22 cellular contexts compared by ENCODE assay signal in genomic region chr11:99687320-99687719, GRCh38.
A peak's percentile ranks its signal among the peaks of the same experiment; 100 is the strongest.
DNase-seq lines count a peak whose midpoint lies in the region; ATAC-seq, FAIRE-seq and TF ChIP-seq lines count a peak whose summit lies in the region.
"Had no signal": no experiment of that assay in that cellular context is flagged by ENCODE, and none has a peak within 500 bp of the region (broad histone marks: within the 10 kb centered on the region; RNA-seq: fewer than 3 reads in every experiment).

No MANE protein-coding gene starts in this region.

- intact Hi-C loops in GM12878 (cut with micrococcal nuclease; ENCODE audit: unreplicated experiment) (no loop called here), left lung (cut with DNase I) (no loop called here)

- H3K36me3 ChIP-seq in GM12878 (ENCODE audit: control insufficient read depth in 2 of 2, insufficient read depth in 2 of 2, low read length in 1 of 2) (no peaks in the 10 kb centered on the region), left lung (no peaks in the 10 kb centered on the region)
- H3K36me3 ChIP-seq: BE2C, cardiac muscle cell, SJSA1, tibial artery had no signal

- ATAC-seq in GM12878 (peak; percentile 39; the same call in 1 of the 3 replicates), left lung (peak; percentile 81)
- ATAC-seq: natural killer cell; stimulated activated naive B cell treated with anti-CD40 and anti-IgM and Interleukin-4, amounts not matched to agents 10 μg/mL and 1 μg/mL and 100 μg/mL, for 72 hours had no signal

- no peak overlapping the region for H3K4me3 ChIP-seq in GM12878
- no peak overlapping the region for H3K4me3 ChIP-seq in left lung
- H3K4me3 ChIP-seq: cardiac muscle cell, lung, SJSA1, tibial artery had no signal

- no peak for TF ChIP-seq POLR2A in GM12878 (IDR thresholded peaks at IDR 0.05; ENCODE audit: low read depth, low read length)

- TF ChIP-seq CTCF in GM10266 (IDR thresholded peaks at IDR 0.05; ENCODE audit: control insufficient read depth, insufficient read depth, low read depth, missing control alignments): peak; percentile 20
- peak in 1 of 3 experiments; percentile 30; a peak in 2 of 6 replicates for TF ChIP-seq CTCF in GM12878 (IDR thresholded peaks at IDR 0.05 in 2 of 3, conservative IDR thresholded peaks at IDR 0.05 in 1 of 3; ENCODE audit: control insufficient read depth in 2 of 3, extremely low read depth in 1 of 3, insufficient read depth in 1 of 3, low read depth in 3 of 3, low read length in 3 of 3)
- no peak for TF ChIP-seq CTCF in left lung (IDR thresholded peaks at IDR 0.05)

- in situ Hi-C loops in GM12878 (cut with MboI): no loop called here

- no peaks in the 10 kb centered on the region for H3K4me1 ChIP-seq in GM12878 (ENCODE audit: control insufficient read depth, insufficient read depth, low read length)
- H3K4me1 ChIP-seq in left lung: no peaks in the 10 kb centered on the region
- H3K4me1 ChIP-seq: BE2C, SJSA1, tibial artery had no signal

- POLR2A ChIA-PET in GM12878 (lab: Charles Lee): no interaction called here

- no TSS peak for BruUV-seq in GM12878 (replicated peaks; lab: Mats Ljungman, UMichigan)

- H3K4me2 ChIP-seq in GM12878 (ENCODE audit: control insufficient read depth, insufficient read depth): no peak overlapping the region

- no peak for TF ChIP-seq EP300 in GM12878 (IDR thresholded peaks at IDR 0.05; ENCODE audit: borderline replicate concordance in 1 of 2, control insufficient read depth in 1 of 2, low read depth in 2 of 2, low read length in 2 of 2)

- RAD21 ChIA-PET in GM12878 (lab: Charles Lee; ENCODE audit: unreplicated experiment): interaction anchor here (1.1 to 2.2 kb wide), 5 partner anchors 116 to 672 kb away, joined by 3 to 5 read pairs (median 4); no protein-coding TSS in a partner anchor

- no peaks in the 10 kb centered on the region for H3K27me3 ChIP-seq in GM12878 (replicated peaks in 1 of 2; ENCODE audit: control insufficient read depth in 2 of 2, insufficient read depth in 2 of 2, low read length in 1 of 2)
- H3K27me3 ChIP-seq in left lung: no peaks in the 10 kb centered on the region
- H3K27me3 ChIP-seq: BE2C, cardiac muscle cell, SJSA1, tibial artery had no signal

- SMC1A ChIA-PET in GM12878 (lab: Charles Lee; ENCODE audit: uncharacterized antibody, unreplicated experiment): interaction anchor here (0.7 to 2.9 kb wide), 19 partner anchors 10 to 672 kb away, joined by 3 to 11 read pairs (median 4); no protein-coding TSS in a partner anchor

- TF ChIP-seq RAD21 in GM12878 (IDR thresholded peaks at IDR 0.05; ENCODE audit: insufficient read depth, low read depth, low read length): peak; percentile 59

- FAIRE-seq in GM12878 (lab: Jason Lieb, UNC): no peak
- FAIRE-seq: frontal cortex had no signal

- H3K9ac ChIP-seq in GM12878 (ENCODE audit: control insufficient read depth, insufficient read depth, low read length): no peak overlapping the region

- H2AFZ ChIP-seq in GM12878 (ENCODE audit: control insufficient read depth, low read depth, low read length): no peak overlapping the region

- DNase-seq in GM10266 (ENCODE audit: extremely low spot score): no peak
- DNase-seq in LHCN-M2 (ENCODE audit: low read depth): peak; percentile 31
- no peak for DNase-seq in GM12878 (ENCODE audit: low read depth, low spot score)
- DNase-seq in left lung: no peak
- DNase-seq in GF-D8 (lab: John Stamatoyannopoulos, UW): no peak
- no peak for DNase-seq in NCI-H2196 treated with DMSO at 0.1 percent for 48 hours (lab: John Stamatoyannopoulos, UW; ENCODE audit: unreplicated experiment)
- no peak for DNase-seq in kidney glomerular epithelial cell (lab: John Stamatoyannopoulos, UW)
- DNase-seq: activated CD4-positive, alpha-beta T cell treated with anti-CD3 and anti-CD28 coated beads, Interleukin-2, amount 50 U/mL, for 4 hours; activated naive CD8-positive, alpha-beta T cell treated with anti-CD3 and anti-CD28 coated beads, Interleukin-2, amount 10 ng/mL, durations not matched to agents 7 days and 5 days; activated T-cell treated with anti-CD3 and anti-CD28 coated beads, Interleukin-2, amount 50 U/mL, for 24 hours; BE2C; effector memory CD4-positive, alpha-beta T cell; Kasumi-1; natural killer cell; NCI-H2029; NCI-H510A treated with DMSO at 0.1 percent for 48 hours; stimulated activated naive B cell treated with anti-CD40 and anti-IgM and Interleukin-4, amounts not matched to agents 10 μg/mL and 1 μg/mL and 100 μg/mL, for 72 hours; tibial artery had no signal

- no peaks in the 10 kb centered on the region for H3K79me2 ChIP-seq in GM12878 (ENCODE audit: control insufficient read depth, insufficient read depth, low read length)

- H3K9me3 ChIP-seq in GM12878 (replicated peaks; ENCODE audit: control insufficient read depth, insufficient read depth, low read length) (no peaks in the 10 kb centered on the region), left lung (peaks cover 0 to 17% of the 10 kb centered on the region in 2 donors)
- H3K9me3 ChIP-seq: BE2C, SJSA1 had no signal

- no peak overlapping the region for H3K27ac ChIP-seq in GM12878 (ENCODE audit: control insufficient read depth, insufficient read depth)
- no peak overlapping the region for H3K27ac ChIP-seq in left lung
- H3K27ac ChIP-seq: cardiac muscle cell, SJSA1, tibial artery had no signal

- CTCF ChIA-PET in GM12878 (lab: Yijun Ruan, JAX): interaction anchor here (0.6 to 2.3 kb wide), 15 partner anchors 12 to 1750 kb away, joined by 3 to 7 read pairs (median 4); no protein-coding TSS in a partner anchor

- no peaks in the 10 kb centered on the region for H4K20me1 ChIP-seq in GM12878 (ENCODE audit: control insufficient read depth, insufficient read depth)

TF ChIP-seq in GM12878, 131 proteins besides CTCF, POLR2A, EP300 and RAD21:
- TF ChIP-seq GABPA (IDR thresholded peaks at IDR 0.05; ENCODE audit: low read depth): no peak
- TF ChIP-seq NR2C2 (IDR thresholded peaks at IDR 0.05; ENCODE audit: borderline replicate concordance, control insufficient read depth, insufficient read length, low read depth): no peak
- TF ChIP-seq ZNF217 (IDR thresholded peaks at IDR 0.05): no peak
- no peak for TF ChIP-seq BACH1 (IDR thresholded peaks at IDR 0.05; ENCODE audit: borderline replicate concordance)
- TF ChIP-seq ZBED1 (IDR thresholded peaks at IDR 0.05; ENCODE audit: borderline replicate concordance): no peak
- no peak for TF ChIP-seq CREM (IDR thresholded peaks at IDR 0.05; ENCODE audit: low read depth)
- TF ChIP-seq ESRRA (IDR thresholded peaks at IDR 0.05; ENCODE audit: low read length): no peak
- TF ChIP-seq CUX1 (IDR thresholded peaks at IDR 0.05; ENCODE audit: insufficient replicate concordance, low read depth, low read length): no peak
- TF ChIP-seq KLF5 (IDR thresholded peaks at IDR 0.05; ENCODE audit: partially characterized antibody): no peak
TF ChIP-seq in GM12878: peak in this region for 0.
